In the genomic region with DNA sequence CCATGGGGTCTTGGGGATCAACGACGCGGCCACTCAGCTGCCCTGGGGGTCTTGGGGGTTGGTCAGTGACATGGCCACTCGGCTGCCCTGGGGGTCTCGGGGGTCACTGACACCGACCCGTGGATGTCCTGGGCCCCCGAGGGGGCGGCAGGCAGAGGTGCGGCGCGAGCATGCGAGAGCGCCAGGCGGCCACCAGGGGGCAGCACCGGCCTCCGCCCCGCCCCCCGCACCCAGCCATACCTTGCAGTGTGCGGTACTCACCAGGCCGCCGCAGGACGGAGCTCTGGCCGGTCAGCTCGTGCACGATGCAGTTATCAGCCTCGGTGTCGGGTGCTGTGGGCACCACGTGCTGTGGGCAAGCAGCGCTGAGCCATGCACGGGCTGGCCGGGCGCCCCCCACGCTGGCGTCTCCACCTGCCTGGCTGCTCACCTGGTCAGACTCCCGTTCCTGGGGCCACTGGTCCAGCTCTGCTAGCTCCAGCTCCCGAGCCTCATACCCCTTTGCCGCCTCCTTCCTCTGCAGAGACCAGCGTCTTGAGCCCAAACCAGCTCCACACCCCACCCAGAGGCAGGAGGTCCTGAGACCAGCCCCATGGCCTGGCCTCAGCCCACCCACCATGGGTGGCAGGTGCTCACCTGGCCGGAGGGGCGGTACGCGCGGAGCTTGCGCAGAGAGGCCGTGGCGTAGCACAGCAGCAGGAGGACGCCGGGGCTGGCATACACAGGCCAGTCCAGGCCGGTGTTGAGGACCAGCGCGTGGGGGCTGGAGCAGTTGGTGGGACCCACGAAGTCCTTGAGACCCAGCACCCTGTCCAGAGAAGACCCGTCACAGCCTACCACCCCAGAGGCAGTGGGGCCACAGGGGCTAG, we compare ENCODE assay signal across 8 cellular contexts. TPM values are rescaled to one million over a fixed set of nuclear protein-coding genes. Genes with fewer than 3 reads are reported as not detected.
A peak's percentile ranks its signal among the peaks of the same experiment; 100 is the strongest.
DNase-seq lines count a peak whose midpoint lies in the region; ATAC-seq and TF ChIP-seq lines count a peak whose summit lies in the region.

No MANE protein-coding gene starts in this region.

- peaks cover 8% of the 10 kb centered on the region for H3K27me3 Mint-ChIP-seq in endothelial cell (ENCODE audit: unreplicated experiment)
- no peaks in the 10 kb centered on the region for H3K27me3 Mint-ChIP-seq in naive thymus-derived CD8-positive, alpha-beta T cell

- no peak overlapping the region for H3K4me3 Mint-ChIP-seq in endothelial cell (ENCODE audit: unreplicated experiment)
- no peak overlapping the region for H3K4me3 Mint-ChIP-seq in naive thymus-derived CD8-positive, alpha-beta T cell

- ATAC-seq in GM21825 (IDR thresholded peaks at IDR 0.05; ENCODE audit: unreplicated experiment): peak; percentile 52
- ATAC-seq in naive thymus-derived CD8-positive, alpha-beta T cell: peak; percentile 93 to 98
- ATAC-seq in GM21737 (IDR thresholded peaks at IDR 0.05; ENCODE audit: unreplicated experiment): no peak

- DNase-seq in D341Med (ENCODE audit: low spot score) (peak; percentile 92), NOMO-1 (lab: John Stamatoyannopoulos, UW; ENCODE audit: unreplicated experiment in 2 of 2) (peak; percentile 77 to 82), endothelial cell (ENCODE audit: low spot score) (peak; percentile 77)
- DNase-seq in activated CD8-positive, alpha-beta memory T cell treated with anti-CD3 and anti-CD28 coated beads, Interleukin-2, amount 50 U/mL, for 1 hour (ENCODE audit: extremely low read depth): peak; percentile 40
- DNase-seq in naive thymus-derived CD8-positive, alpha-beta T cell: peak; percentile 56 to 90 (median 72)
- peak; percentile 20 to 81 (median 68) for DNase-seq in stimulated activated naive CD4-positive, alpha-beta T cell (lab: John Stamatoyannopoulos, UW)

- H3K27ac Mint-ChIP-seq in endothelial cell (ENCODE audit: unreplicated experiment): no peak overlapping the region
- no peak overlapping the region for H3K27ac Mint-ChIP-seq in naive thymus-derived CD8-positive, alpha-beta T cell

- H3K36me3 Mint-ChIP-seq in endothelial cell (ENCODE audit: low read depth, unreplicated experiment): no peaks in the 10 kb centered on the region
- peaks cover 0 to 2% (median 0%) of the 10 kb centered on the region in 3 donors for H3K36me3 Mint-ChIP-seq in naive thymus-derived CD8-positive, alpha-beta T cell

- peak; percentile 99 for TF ChIP-seq CTCF in endothelial cell (IDR thresholded peaks at IDR 0.05; ENCODE audit: unreplicated experiment)

- H3K9me3 Mint-ChIP-seq in endothelial cell (ENCODE audit: unreplicated experiment): no peaks in the 10 kb centered on the region
- H3K9me3 Mint-ChIP-seq in naive thymus-derived CD8-positive, alpha-beta T cell: no peaks in the 10 kb centered on the region

- POLR2A ChIA-PET in naive thymus-derived CD8-positive, alpha-beta T cell (lab: Charles Lee): interaction anchor here (0.5 to 5.5 kb wide), 19 partner anchors 8 to 480 kb away, joined by 3 to 56 read pairs (median 5); a partner anchor contains a TSS

- H3K4me1 Mint-ChIP-seq in endothelial cell (ENCODE audit: unreplicated experiment): no peaks in the 10 kb centered on the region
- peaks cover 0 to 3% (median under 1%) of the 10 kb centered on the region in 4 donors for H3K4me1 Mint-ChIP-seq in naive thymus-derived CD8-positive, alpha-beta T cell

RNA-seq across cellular contexts. Expression of a gene that starts 31.2 kb away (rescaled TPM):
- 20.8 TPM for total RNA-seq in endothelial cell (ENCODE audit: unreplicated experiment)
- 10 to 100 TPM; 28.7 to 31.5 TPM for total RNA-seq in naive thymus-derived CD8-positive, alpha-beta T cell
- polyA plus RNA-seq in naive thymus-derived CD8-positive, alpha-beta T cell: 10 to 100 TPM; 16.9 to 21.9 (median 19.0) TPM

RNA-seq across cellular contexts. Expression of a gene that starts 31.3 kb away (rescaled TPM):
- total RNA-seq in endothelial cell (ENCODE audit: unreplicated experiment): 74.2 TPM
- total RNA-seq in naive thymus-derived CD8-positive, alpha-beta T cell: 100 to 1,000 TPM; 209 to 230 TPM
- polyA plus RNA-seq in naive thymus-derived CD8-positive, alpha-beta T cell: 100 to 1,000 TPM in 2 of 3 donors, 10 to 100 TPM in 1; 79.4 to 104 (median 101) TPM

RNA-seq across cellular contexts. Expression of a gene that starts 47.5 kb away (rescaled TPM):
- total RNA-seq in endothelial cell (ENCODE audit: unreplicated experiment): 428 TPM
- total RNA-seq in naive thymus-derived CD8-positive, alpha-beta T cell: 10 to 100 TPM; 90.0 to 94.5 TPM
- polyA plus RNA-seq in naive thymus-derived CD8-positive, alpha-beta T cell: 1 to 10 TPM; 2.4 to 8.4 (median 5.7) TPM

RNA-seq across cellular contexts. Expression of a gene that starts 51.2 kb away (rescaled TPM):
- total RNA-seq in endothelial cell (ENCODE audit: unreplicated experiment): 2.6 TPM
- 1 to 10 TPM; 2.3 to 2.5 TPM for total RNA-seq in naive thymus-derived CD8-positive, alpha-beta T cell
- 1 to 10 TPM; 3.3 to 6.1 (median 5.3) TPM for polyA plus RNA-seq in naive thymus-derived CD8-positive, alpha-beta T cell

Comparison
In these comparisons a context has a peak if more than half of its experiments do, and no peak if none do; other contexts are left out.
1. DNase-seq: peak in every context shown above with its lines; median percentile 92 in D341Med; 80 in NOMO-1; 77 in endothelial cell; 72 in naive thymus-derived CD8-positive, alpha-beta T cell; 68 in stimulated activated naive CD4-positive, alpha-beta T cell; 40 in activated CD8-positive, alpha-beta memory T cell treated with anti-CD3 and anti-CD28 coated beads, Interleukin-2, amount 50 U/mL, for 1 hour.